Comparison of ENCODE assay signal across 1 cellular context in the genomic region with DNA sequence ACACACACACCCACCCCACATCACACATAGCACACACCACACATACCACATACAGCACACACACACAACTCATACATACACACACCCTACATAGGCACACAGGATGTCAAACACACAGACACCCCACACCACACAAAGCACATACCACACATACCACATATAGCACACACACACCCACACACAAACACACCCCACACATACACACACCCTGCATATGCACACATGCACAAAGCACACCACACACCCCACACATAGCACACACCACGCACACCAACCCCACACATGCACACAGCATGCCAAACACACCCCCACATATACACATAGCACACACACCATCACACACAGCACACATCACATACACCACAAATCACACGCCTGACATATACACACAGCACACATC.
TF ChIP-seq lines count a peak whose summit lies in the region.

No MANE protein-coding gene starts in this region.

TF ChIP-seq in H1, 55 proteins besides CTCF, POLR2A, EP300 and RAD21:
- TF ChIP-seq KDM1A (IDR thresholded peaks at IDR 0.05; ENCODE audit: borderline replicate concordance, low read length) = no peak
- no peak for TF ChIP-seq RXRA (IDR thresholded peaks at IDR 0.05; ENCODE audit: insufficient read depth, low read depth, low read length)
- TF ChIP-seq PHF8 (conservative IDR thresholded peaks at IDR 0.05; ENCODE audit: low read depth, low read length) = no peak
- no peak for TF ChIP-seq SAP30 (IDR thresholded peaks at IDR 0.05; ENCODE audit: insufficient read depth, insufficient replicate concordance, low read length)
- TF ChIP-seq HDAC2 (IDR thresholded peaks at IDR 0.05; ENCODE audit: borderline replicate concordance in 1 of 2, low read depth in 2 of 2, low read length in 2 of 2) = no peak
- no peak for TF ChIP-seq HDAC6 (IDR thresholded peaks at IDR 0.05; ENCODE audit: low read depth, low read length)
- TF ChIP-seq SIRT6 (IDR thresholded peaks at IDR 0.05; ENCODE audit: low read length) = no peak
